ENCODE assay signal across 2 cellular contexts in the genomic region with DNA sequence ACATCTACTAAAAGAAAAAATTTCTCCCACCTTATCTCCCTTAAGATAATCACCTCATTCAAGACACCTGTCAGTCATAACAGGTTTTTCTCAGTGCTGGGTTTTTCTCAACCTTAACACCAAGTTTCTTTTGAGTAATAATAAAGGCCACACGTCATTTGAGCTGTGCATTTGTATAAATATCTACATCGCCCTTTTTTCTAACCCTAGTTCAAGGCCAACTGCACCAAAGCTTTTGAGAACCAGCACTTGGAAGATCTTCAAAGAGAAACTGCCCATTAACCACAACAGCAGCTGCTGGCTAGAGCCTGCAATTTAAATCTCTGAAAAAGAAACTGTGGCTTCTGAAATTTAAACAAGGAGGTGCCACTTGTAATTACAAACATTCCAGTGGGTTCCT.
TF ChIP-seq lines count a peak whose summit lies in the region.

No MANE protein-coding gene starts in this region.

TF ChIP-seq in GM23338, 12 proteins besides CTCF, POLR2A, EP300 and RAD21 (continues in another document):
- TF ChIP-seq, protein P1, sequence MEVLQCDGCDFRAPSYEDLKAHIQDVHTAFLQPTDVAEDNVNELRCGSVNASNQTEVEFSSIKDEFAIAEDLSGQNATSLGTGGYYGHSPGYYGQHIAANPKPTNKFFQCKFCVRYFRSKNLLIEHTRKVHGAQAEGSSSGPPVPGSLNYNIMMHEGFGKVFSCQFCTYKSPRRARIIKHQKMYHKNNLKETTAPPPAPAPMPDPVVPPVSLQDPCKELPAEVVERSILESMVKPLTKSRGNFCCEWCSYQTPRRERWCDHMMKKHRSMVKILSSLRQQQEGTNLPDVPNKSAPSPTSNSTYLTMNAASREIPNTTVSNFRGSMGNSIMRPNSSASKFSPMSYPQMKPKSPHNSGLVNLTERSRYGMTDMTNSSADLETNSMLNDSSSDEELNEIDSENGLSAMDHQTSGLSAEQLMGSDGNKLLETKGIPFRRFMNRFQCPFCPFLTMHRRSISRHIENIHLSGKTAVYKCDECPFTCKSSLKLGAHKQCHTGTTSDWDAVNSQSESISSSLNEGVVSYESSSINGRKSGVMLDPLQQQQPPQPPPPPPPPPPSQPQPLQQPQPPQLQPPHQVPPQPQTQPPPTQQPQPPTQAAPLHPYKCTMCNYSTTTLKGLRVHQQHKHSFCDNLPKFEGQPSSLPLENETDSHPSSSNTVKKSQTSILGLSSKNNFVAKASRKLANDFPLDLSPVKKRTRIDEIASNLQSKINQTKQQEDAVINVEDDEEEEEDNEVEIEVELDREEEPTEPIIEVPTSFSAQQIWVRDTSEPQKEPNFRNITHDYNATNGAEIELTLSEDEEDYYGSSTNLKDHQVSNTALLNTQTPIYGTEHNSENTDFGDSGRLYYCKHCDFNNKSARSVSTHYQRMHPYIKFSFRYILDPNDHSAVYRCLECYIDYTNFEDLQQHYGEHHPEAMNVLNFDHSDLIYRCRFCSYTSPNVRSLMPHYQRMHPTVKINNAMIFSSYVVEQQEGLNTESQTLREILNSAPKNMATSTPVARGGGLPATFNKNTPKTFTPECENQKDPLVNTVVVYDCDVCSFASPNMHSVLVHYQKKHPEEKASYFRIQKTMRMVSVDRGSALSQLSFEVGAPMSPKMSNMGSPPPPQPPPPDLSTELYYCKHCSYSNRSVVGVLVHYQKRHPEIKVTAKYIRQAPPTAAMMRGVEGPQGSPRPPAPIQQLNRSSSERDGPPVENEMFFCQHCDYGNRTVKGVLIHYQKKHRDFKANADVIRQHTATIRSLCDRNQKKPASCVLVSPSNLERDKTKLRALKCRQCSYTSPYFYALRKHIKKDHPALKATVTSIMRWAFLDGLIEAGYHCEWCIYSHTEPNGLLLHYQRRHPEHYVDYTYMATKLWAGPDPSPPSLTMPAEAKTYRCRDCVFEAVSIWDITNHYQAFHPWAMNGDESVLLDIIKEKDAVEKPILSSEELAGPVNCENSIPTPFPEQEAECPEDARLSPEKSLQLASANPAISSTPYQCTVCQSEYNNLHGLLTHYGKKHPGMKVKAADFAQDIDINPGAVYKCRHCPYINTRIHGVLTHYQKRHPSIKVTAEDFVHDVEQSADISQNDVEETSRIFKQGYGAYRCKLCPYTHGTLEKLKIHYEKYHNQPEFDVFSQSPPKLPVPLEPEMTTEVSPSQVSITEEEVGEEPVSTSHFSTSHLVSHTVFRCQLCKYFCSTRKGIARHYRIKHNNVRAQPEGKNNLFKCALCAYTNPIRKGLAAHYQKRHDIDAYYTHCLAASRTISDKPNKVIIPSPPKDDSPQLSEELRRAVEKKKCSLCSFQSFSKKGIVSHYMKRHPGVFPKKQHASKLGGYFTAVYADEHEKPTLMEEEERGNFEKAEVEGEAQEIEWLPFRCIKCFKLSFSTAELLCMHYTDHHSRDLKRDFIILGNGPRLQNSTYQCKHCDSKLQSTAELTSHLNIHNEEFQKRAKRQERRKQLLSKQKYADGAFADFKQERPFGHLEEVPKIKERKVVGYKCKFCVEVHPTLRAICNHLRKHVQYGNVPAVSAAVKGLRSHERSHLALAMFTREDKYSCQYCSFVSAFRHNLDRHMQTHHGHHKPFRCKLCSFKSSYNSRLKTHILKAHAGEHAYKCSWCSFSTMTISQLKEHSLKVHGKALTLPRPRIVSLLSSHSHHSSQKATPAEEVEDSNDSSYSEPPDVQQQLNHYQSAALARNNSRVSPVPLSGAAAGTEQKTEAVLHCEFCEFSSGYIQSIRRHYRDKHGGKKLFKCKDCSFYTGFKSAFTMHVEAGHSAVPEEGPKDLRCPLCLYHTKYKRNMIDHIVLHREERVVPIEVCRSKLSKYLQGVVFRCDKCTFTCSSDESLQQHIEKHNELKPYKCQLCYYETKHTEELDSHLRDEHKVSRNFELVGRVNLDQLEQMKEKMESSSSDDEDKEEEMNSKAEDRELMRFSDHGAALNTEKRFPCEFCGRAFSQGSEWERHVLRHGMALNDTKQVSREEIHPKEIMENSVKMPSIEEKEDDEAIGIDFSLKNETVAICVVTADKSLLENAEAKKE (CRISPR knock-in tag; IDR thresholded peaks at IDR 0.05), result no peak
- TF ChIP-seq, protein P2, sequence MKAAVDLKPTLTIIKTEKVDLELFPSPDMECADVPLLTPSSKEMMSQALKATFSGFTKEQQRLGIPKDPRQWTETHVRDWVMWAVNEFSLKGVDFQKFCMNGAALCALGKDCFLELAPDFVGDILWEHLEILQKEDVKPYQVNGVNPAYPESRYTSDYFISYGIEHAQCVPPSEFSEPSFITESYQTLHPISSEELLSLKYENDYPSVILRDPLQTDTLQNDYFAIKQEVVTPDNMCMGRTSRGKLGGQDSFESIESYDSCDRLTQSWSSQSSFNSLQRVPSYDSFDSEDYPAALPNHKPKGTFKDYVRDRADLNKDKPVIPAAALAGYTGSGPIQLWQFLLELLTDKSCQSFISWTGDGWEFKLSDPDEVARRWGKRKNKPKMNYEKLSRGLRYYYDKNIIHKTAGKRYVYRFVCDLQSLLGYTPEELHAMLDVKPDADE (IDR thresholded peaks at IDR 0.05), result no peak
- TF ChIP-seq NANOG (IDR thresholded peaks at IDR 0.05; ENCODE audit: borderline replicate concordance) (no peak), CREB1 (CRISPR knock-in tag; IDR thresholded peaks at IDR 0.05; ENCODE audit: low read depth) (no peak), STAT1 (IDR thresholded peaks at IDR 0.05; ENCODE audit: unreplicated experiment) (no peak), JUNB (IDR thresholded peaks at IDR 0.05; ENCODE audit: unreplicated experiment) (no peak), POLR2AphosphoS5 (IDR thresholded peaks at IDR 0.05; ENCODE audit: low read depth) (no peak), ZNF114 (CRISPR knock-in tag; IDR thresholded peaks at IDR 0.05) (no peak), ZNF331 (CRISPR knock-in tag; IDR thresholded peaks at IDR 0.05; ENCODE audit: low read depth) (no peak)
- TF ChIP-seq, protein P3, sequence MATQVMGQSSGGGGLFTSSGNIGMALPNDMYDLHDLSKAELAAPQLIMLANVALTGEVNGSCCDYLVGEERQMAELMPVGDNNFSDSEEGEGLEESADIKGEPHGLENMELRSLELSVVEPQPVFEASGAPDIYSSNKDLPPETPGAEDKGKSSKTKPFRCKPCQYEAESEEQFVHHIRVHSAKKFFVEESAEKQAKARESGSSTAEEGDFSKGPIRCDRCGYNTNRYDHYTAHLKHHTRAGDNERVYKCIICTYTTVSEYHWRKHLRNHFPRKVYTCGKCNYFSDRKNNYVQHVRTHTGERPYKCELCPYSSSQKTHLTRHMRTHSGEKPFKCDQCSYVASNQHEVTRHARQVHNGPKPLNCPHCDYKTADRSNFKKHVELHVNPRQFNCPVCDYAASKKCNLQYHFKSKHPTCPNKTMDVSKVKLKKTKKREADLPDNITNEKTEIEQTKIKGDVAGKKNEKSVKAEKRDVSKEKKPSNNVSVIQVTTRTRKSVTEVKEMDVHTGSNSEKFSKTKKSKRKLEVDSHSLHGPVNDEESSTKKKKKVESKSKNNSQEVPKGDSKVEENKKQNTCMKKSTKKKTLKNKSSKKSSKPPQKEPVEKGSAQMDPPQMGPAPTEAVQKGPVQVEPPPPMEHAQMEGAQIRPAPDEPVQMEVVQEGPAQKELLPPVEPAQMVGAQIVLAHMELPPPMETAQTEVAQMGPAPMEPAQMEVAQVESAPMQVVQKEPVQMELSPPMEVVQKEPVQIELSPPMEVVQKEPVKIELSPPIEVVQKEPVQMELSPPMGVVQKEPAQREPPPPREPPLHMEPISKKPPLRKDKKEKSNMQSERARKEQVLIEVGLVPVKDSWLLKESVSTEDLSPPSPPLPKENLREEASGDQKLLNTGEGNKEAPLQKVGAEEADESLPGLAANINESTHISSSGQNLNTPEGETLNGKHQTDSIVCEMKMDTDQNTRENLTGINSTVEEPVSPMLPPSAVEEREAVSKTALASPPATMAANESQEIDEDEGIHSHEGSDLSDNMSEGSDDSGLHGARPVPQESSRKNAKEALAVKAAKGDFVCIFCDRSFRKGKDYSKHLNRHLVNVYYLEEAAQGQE (IDR thresholded peaks at IDR 0.05; ENCODE audit: unreplicated experiment), result no peak

TF ChIP-seq in SK-N-SH, 30 proteins besides CTCF, POLR2A, EP300 and RAD21 (continued from another document):
- TF ChIP-seq, protein P4, sequence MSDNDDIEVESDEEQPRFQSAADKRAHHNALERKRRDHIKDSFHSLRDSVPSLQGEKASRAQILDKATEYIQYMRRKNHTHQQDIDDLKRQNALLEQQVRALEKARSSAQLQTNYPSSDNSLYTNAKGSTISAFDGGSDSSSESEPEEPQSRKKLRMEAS (IDR thresholded peaks at IDR 0.05; ENCODE audit: low read depth), result no peak
- TF ChIP-seq YY1 (IDR thresholded peaks at IDR 0.05; ENCODE audit: low read depth), result no peak
- no peak for TF ChIP-seq JUND (IDR thresholded peaks at IDR 0.05)
- TF ChIP-seq TCF12 (IDR thresholded peaks at IDR 0.05), result no peak
- no peak for TF ChIP-seq SIN3A (IDR thresholded peaks at IDR 0.05; ENCODE audit: borderline replicate concordance, low read depth, low read length)
- TF ChIP-seq, protein P3 (IDR thresholded peaks at IDR 0.05; ENCODE audit: low read depth, low read length), result no peak
- no peak for TF ChIP-seq GATA2 (CRISPR knock-in tag; IDR thresholded peaks at IDR 0.05)
